In the genomic region with DNA sequence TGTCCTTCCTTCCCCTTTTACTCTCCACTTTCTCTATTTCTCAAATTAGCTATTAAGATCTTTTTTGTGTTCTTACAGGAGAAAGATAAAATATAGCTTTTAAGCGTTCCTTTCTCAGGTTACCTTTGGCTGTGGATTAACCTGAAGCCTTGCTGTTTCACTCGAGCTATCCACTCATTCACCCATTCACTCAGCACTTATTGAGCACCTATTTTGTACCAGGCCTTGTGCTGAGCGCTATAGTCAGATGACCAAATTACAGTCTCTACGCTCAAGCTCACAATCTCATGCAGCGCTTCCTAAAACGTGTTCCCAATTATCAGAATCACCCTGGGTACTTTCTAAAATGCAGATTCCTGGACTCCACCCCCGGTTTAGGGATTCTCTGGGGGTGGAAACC, we compare ENCODE assay signal across 12 cellular contexts. TPM values are rescaled to one million over a fixed set of nuclear protein-coding genes. Genes with fewer than 3 reads are reported as not detected.
DNase-seq lines count a peak whose midpoint lies in the region; ATAC-seq and TF ChIP-seq lines count a peak whose summit lies in the region.
"Had no signal": no experiment of that assay in that cellular context is flagged by ENCODE, and none has a peak within 500 bp of the region (broad histone marks: within the 10 kb centered on the region; RNA-seq: fewer than 3 reads in every experiment).

No MANE protein-coding gene starts in this region.

- H3K4me1 ChIP-seq in GM23338 (ENCODE audit: insufficient read depth): peaks cover 8% of the 10 kb centered on the region
- peaks cover 19% of the 10 kb centered on the region for H3K4me1 ChIP-seq in PC-3 (ENCODE audit: insufficient read depth, low read length)

- peak overlapping the region; percentile 95 for H3K9ac ChIP-seq in PC-3 (ENCODE audit: low read length)

- intact Hi-C loops in PC-3 (cut with micrococcal nuclease): no loop called here

- H4K20me1 ChIP-seq in GM23338 (replicated peaks; ENCODE audit: insufficient read depth) (0 out of 2 replicates have a peak, but pooled peaks cover 3% of the 10 kb centered on the region), PC-3 (ENCODE audit: low read length) (no peaks in the 10 kb centered on the region)

- POLR2A ChIA-PET in PC-3 (lab: Charles Lee; ENCODE audit: unreplicated experiment): no interaction called here

- H3K9me3 ChIP-seq in PC-3 (ENCODE audit: low read length): no peaks in the 10 kb centered on the region

- H3K27ac ChIP-seq in GM23338 (ENCODE audit: low read depth) (peak overlapping the region; percentile 100), PC-3 (ENCODE audit: low read length) (no peak overlapping the region)

- H3K9me3 Mint-ChIP-seq in GM23338 (peaks cover 8% of the 10 kb centered on the region; the same call in 1 of the 3 replicates), progenitor cell of endocrine pancreas (ENCODE audit: low read depth) (no peaks in the 10 kb centered on the region)
- H3K9me3 Mint-ChIP-seq in effector memory CD8-positive, alpha-beta T cell: no peaks in the 10 kb centered on the region

- DNase-seq in GM23338 (ENCODE audit: low spot score) (no peak), PC-3 (no peak), progenitor cell of endocrine pancreas (ENCODE audit: low spot score, unreplicated experiment) (no peak), foreskin fibroblast (no peak), NCI-H2227 treated with DMSO at 0.1 percent for 48 hours (lab: John Stamatoyannopoulos, UW) (no peak), GM20000 (ENCODE audit: low spot score) (no peak), HCEC 1CT (no peak)
- no peak for DNase-seq in effector memory CD8-positive, alpha-beta T cell
- DNase-seq: activated CD4-positive, CD25-positive, alpha-beta regulatory T cell; cerebellar nuclear complex; H7; NCI-H510A treated with DMSO at 0.1 percent for 48 hours had no signal

- H3K9me2 ChIP-seq in GM23338 (ENCODE audit: insufficient read depth): no peaks in the 10 kb centered on the region
- no peaks in the 10 kb centered on the region for H3K9me2 ChIP-seq in PC-3 (replicated peaks; ENCODE audit: low read length)

- peaks cover 4% of the 10 kb centered on the region; the same call in 1 of the 3 replicates for H3K36me3 Mint-ChIP-seq in GM23338 (ENCODE audit: low read depth)
- peaks cover 4% of the 10 kb centered on the region for H3K36me3 Mint-ChIP-seq in effector memory CD8-positive, alpha-beta T cell (ENCODE audit: insufficient read depth)
- peaks cover 3% of the 10 kb centered on the region for H3K36me3 Mint-ChIP-seq in progenitor cell of endocrine pancreas (ENCODE audit: insufficient read depth)

- H3K79me2 ChIP-seq in GM23338 (replicated peaks; ENCODE audit: insufficient read depth) (peaks cover 28% of the 10 kb centered on the region), PC-3 (ENCODE audit: low read length) (peaks cover 38% of the 10 kb centered on the region)

- no TSS peak for BruUV-seq in PC-3 (replicated peaks; lab: Mats Ljungman, UMichigan)

- H3K27ac Mint-ChIP-seq in GM23338: peak overlapping the region; percentile 100; the same call in 1 of the 2 replicates
- peak overlapping the region in 1 of 2 donors; percentile 97 for H3K27ac Mint-ChIP-seq in effector memory CD8-positive, alpha-beta T cell
- H3K27ac Mint-ChIP-seq in progenitor cell of endocrine pancreas: peak overlapping the region; percentile 100

- H3K4me2 ChIP-seq in GM23338 (peak overlapping the region; percentile 82), PC-3 (ENCODE audit: low read length) (peak overlapping the region; percentile 80)

- H3K36me3 ChIP-seq in GM23338 (ENCODE audit: insufficient read depth) (no peaks in the 10 kb centered on the region), PC-3 (ENCODE audit: low read depth, low read length) (no peaks in the 10 kb centered on the region)

- H3K27me3 Mint-ChIP-seq in GM23338 (ENCODE audit: insufficient read depth, low read depth, poor library complexity): no peaks in the 10 kb centered on the region
- H3K27me3 Mint-ChIP-seq in effector memory CD8-positive, alpha-beta T cell: no peaks in the 10 kb centered on the region
- H3K27me3 Mint-ChIP-seq in progenitor cell of endocrine pancreas: no peaks in the 10 kb centered on the region

- ATAC-seq in GM23338 (no peak), PC-3 (no peak)
- ATAC-seq in effector memory CD8-positive, alpha-beta T cell (replicated peaks): no peak

- H3K4me1 Mint-ChIP-seq in GM23338 (peaks cover 19% of the 10 kb centered on the region), progenitor cell of endocrine pancreas (ENCODE audit: low read depth) (peaks cover 13% of the 10 kb centered on the region)
- H3K4me1 Mint-ChIP-seq in effector memory CD8-positive, alpha-beta T cell (ENCODE audit: low read depth in 2 of 2): peaks cover 0 to 5% of the 10 kb centered on the region in 2 donors

- H3K27me3 ChIP-seq in GM23338 (ENCODE audit: insufficient read depth) (no peaks in the 10 kb centered on the region), PC-3 (ENCODE audit: low read length) (no peaks in the 10 kb centered on the region)

- TF ChIP-seq CTCF in GM23338 (conservative IDR thresholded peaks at IDR 0.05; ENCODE audit: low read depth in 2 of 2): no peak
- TF ChIP-seq CTCF in PC-3 (conservative IDR thresholded peaks at IDR 0.05; ENCODE audit: low read depth, low read length): no peak
- TF ChIP-seq CTCF in progenitor cell of endocrine pancreas (IDR thresholded peaks at IDR 0.05; ENCODE audit: unreplicated experiment): no peak
- TF ChIP-seq CTCF in foreskin fibroblast (IDR thresholded peaks at IDR 0.05; ENCODE audit: low read depth, low read length): no peak
- TF ChIP-seq CTCF in GM20000 (IDR thresholded peaks at IDR 0.05; ENCODE audit: extremely low read depth, missing control alignments): no peak

- CTCF ChIA-PET in PC-3 (lab: Charles Lee): no interaction called here

- H3K4me3 ChIP-seq in GM23338: peak overlapping the region; percentile 81
- peak overlapping the region; percentile 70 for H3K4me3 ChIP-seq in PC-3 (ENCODE audit: low read length)
- H3K4me3 ChIP-seq in foreskin fibroblast (ENCODE audit: low read depth in 1 of 2, low read length in 2 of 2): peak overlapping the region in 1 of 2 donors; percentile 98

- H2AFZ ChIP-seq in GM23338 (no peak overlapping the region), PC-3 (ENCODE audit: low read length) (no peak overlapping the region)

- H3K4me3 Mint-ChIP-seq in GM23338 (peak overlapping the region; percentile 93), progenitor cell of endocrine pancreas (ENCODE audit: low read depth) (peak overlapping the region; percentile 89)
- H3K4me3 Mint-ChIP-seq in effector memory CD8-positive, alpha-beta T cell: peak overlapping the region; percentile 92 to 94

- H3F3A ChIP-seq in GM23338 (replicated peaks; ENCODE audit: low read depth) (peaks cover 14% of the 10 kb centered on the region), PC-3 (ENCODE audit: low read length, unreplicated experiment) (no peaks in the 10 kb centered on the region)

TF ChIP-seq in GM23338, 12 proteins besides CTCF, POLR2A, EP300 and RAD21 (continues in another document):
- TF ChIP-seq ZNF114 (CRISPR knock-in tag; IDR thresholded peaks at IDR 0.05) (no peak), CREB1 (CRISPR knock-in tag; IDR thresholded peaks at IDR 0.05; ENCODE audit: low read depth) (no peak), EZH2 (IDR thresholded peaks at IDR 0.05; ENCODE audit: low read depth, unreplicated experiment) (no peak), POLR2AphosphoS5 (IDR thresholded peaks at IDR 0.05; ENCODE audit: low read depth) (no peak), JUNB (IDR thresholded peaks at IDR 0.05; ENCODE audit: unreplicated experiment) (no peak)
- TF ChIP-seq, protein P1, sequence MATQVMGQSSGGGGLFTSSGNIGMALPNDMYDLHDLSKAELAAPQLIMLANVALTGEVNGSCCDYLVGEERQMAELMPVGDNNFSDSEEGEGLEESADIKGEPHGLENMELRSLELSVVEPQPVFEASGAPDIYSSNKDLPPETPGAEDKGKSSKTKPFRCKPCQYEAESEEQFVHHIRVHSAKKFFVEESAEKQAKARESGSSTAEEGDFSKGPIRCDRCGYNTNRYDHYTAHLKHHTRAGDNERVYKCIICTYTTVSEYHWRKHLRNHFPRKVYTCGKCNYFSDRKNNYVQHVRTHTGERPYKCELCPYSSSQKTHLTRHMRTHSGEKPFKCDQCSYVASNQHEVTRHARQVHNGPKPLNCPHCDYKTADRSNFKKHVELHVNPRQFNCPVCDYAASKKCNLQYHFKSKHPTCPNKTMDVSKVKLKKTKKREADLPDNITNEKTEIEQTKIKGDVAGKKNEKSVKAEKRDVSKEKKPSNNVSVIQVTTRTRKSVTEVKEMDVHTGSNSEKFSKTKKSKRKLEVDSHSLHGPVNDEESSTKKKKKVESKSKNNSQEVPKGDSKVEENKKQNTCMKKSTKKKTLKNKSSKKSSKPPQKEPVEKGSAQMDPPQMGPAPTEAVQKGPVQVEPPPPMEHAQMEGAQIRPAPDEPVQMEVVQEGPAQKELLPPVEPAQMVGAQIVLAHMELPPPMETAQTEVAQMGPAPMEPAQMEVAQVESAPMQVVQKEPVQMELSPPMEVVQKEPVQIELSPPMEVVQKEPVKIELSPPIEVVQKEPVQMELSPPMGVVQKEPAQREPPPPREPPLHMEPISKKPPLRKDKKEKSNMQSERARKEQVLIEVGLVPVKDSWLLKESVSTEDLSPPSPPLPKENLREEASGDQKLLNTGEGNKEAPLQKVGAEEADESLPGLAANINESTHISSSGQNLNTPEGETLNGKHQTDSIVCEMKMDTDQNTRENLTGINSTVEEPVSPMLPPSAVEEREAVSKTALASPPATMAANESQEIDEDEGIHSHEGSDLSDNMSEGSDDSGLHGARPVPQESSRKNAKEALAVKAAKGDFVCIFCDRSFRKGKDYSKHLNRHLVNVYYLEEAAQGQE (IDR thresholded peaks at IDR 0.05; ENCODE audit: unreplicated experiment): no peak

RNA-seq across cellular contexts. Expression of a gene that starts 1.8 kb away (rescaled TPM):
- 28.0 and 39.0 TPM in 2 replicates for total RNA-seq in GM23338 (2014; rRNA removed; shearing (Covaris generic))
- 28.9 and 29.1 TPM in 2 replicates for polyA plus RNA-seq in GM23338 (2016; fragmentation: Nextera tagmentation; extraction: Ambion mirVana)
- total RNA-seq in PC-3 (2014; rRNA removed) (52.5 and 75.0 TPM in 2 replicates), progenitor cell of endocrine pancreas (73.2 and 76.9 TPM in 2 replicates)

RNA-seq across cellular contexts. Expression of a gene that starts 15.6 kb away (rescaled TPM):
- total RNA-seq in GM23338 (2014; rRNA removed; shearing (Covaris generic)): 0.50 TPM in 1 of 2 replicates, not detected in the other
- polyA plus RNA-seq in GM23338 (2016; fragmentation: Nextera tagmentation; extraction: Ambion mirVana): not detected in 2 replicates
- total RNA-seq in PC-3 (2014; rRNA removed): not detected in 2 replicates
- not detected in 2 replicates for total RNA-seq in progenitor cell of endocrine pancreas

RNA-seq across cellular contexts. Expression of a gene that starts 41.9 kb away (rescaled TPM):
- 46.9 and 67.8 TPM in 2 replicates for total RNA-seq in GM23338 (2014; rRNA removed; shearing (Covaris generic))
- 25.0 and 25.1 TPM in 2 replicates for polyA plus RNA-seq in GM23338 (2016; fragmentation: Nextera tagmentation; extraction: Ambion mirVana)
- 36.4 and 38.1 TPM in 2 replicates for total RNA-seq in PC-3 (2014; rRNA removed)
- 59.2 and 65.0 TPM in 2 replicates for total RNA-seq in progenitor cell of endocrine pancreas
